Comparison of ENCODE assay signal across 2 cellular contexts in the genomic region with DNA sequence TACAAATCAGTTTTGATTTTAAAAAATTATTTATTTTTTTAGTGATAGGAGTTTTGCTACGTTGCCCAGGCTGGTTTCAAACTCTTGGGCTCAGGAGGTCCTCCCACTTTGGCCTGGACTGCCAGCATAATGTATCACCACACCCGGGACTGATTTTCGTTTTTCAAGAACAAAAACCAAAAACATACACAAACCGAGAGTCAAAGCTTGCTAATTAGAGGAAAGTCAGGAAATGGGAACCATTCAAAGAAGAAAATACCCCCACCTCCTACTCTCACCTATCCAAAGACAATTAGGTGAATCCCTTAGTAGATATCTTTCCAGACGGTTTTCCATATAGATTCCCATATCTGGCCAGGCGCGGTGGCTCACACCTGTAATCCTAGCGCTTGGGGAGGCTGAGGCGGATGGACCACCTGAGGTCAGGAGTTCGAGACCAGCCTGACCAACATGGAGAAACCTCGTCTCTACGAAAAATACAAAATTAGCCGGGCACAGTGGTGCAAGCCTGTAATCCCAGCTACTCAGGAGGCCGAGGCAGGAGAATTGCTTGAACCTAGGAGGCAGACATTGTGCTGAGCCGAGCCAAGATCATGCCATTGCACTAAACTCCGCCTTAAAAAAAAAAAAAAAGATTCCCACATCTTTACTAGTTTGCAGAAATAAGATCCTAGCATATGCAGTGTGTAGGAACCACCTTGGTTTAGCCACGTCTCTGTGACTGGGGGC.
A peak's percentile ranks its signal among the peaks of the same experiment; 100 is the strongest.
TF ChIP-seq lines count a peak whose summit lies in the region.

No MANE protein-coding gene starts in this region.

TF ChIP-seq in K562, 482 proteins besides CTCF, POLR2A, EP300 and RAD21:
- 0 out of 2 replicates have a peak, but pooled peaks have one; percentile 18 for TF ChIP-seq ELF1 (tag; IDR thresholded peaks at IDR 0.05)
- 0 out of 2 replicates have a peak, but pooled peaks have one; percentile 21 for TF ChIP-seq FOXJ2 (tag; IDR thresholded peaks at IDR 0.05)
- no peak for TF ChIP-seq MED1 (CRISPR knock-in tag; IDR thresholded peaks at IDR 0.05; ENCODE audit: borderline replicate concordance)
- TF ChIP-seq RNF219 (CRISPR knock-in tag; IDR thresholded peaks at IDR 0.05): no peak
- TF ChIP-seq GABPB1 (CRISPR knock-in tag; IDR thresholded peaks at IDR 0.05): no peak
- no peak for TF ChIP-seq TSHZ1 (CRISPR knock-in tag; IDR thresholded peaks at IDR 0.05)
- no peak for TF ChIP-seq EGR1 (conservative IDR thresholded peaks at IDR 0.05)
- TF ChIP-seq, protein P1, sequence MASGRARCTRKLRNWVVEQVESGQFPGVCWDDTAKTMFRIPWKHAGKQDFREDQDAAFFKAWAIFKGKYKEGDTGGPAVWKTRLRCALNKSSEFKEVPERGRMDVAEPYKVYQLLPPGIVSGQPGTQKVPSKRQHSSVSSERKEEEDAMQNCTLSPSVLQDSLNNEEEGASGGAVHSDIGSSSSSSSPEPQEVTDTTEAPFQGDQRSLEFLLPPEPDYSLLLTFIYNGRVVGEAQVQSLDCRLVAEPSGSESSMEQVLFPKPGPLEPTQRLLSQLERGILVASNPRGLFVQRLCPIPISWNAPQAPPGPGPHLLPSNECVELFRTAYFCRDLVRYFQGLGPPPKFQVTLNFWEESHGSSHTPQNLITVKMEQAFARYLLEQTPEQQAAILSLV (tag; IDR thresholded peaks at IDR 0.05): no peak
- peak; percentile 77 for TF ChIP-seq ADNP (tag; IDR thresholded peaks at IDR 0.05)
- TF ChIP-seq ZNF75A (CRISPR knock-in tag; IDR thresholded peaks at IDR 0.05): no peak
- no peak for TF ChIP-seq RUNX1 (IDR thresholded peaks at IDR 0.05; ENCODE audit: low read depth)
- 0 out of 4 replicates have a peak, but pooled peaks of 1 of the 2 experiments have one; percentile 17 for TF ChIP-seq KDM1A (IDR thresholded peaks at IDR 0.05)
- peak; percentile 34; the same call in 1 of the 2 replicates for TF ChIP-seq ZNF384 (IDR thresholded peaks at IDR 0.05; ENCODE audit: low read depth, low read length)
- no peak for TF ChIP-seq ZNF41 (CRISPR knock-in tag; conservative IDR thresholded peaks at IDR 0.05)
- TF ChIP-seq NFRKB (IDR thresholded peaks at IDR 0.05; ENCODE audit: low read depth): 0 out of 2 replicates have a peak, but pooled peaks have one; percentile 24
- no peak for TF ChIP-seq STAG1 (CRISPR knock-in tag; IDR thresholded peaks at IDR 0.05; ENCODE audit: borderline replicate concordance)
- no peak for TF ChIP-seq OTX1 (CRISPR knock-in tag; IDR thresholded peaks at IDR 0.05)

TF ChIP-seq in SK-N-SH treated with all-trans-retinoic acid at 6 μM for 48 hours, 23 proteins besides CTCF, POLR2A, EP300 and RAD21:
- no peak for TF ChIP-seq PATZ1 (CRISPR knock-in tag; IDR thresholded peaks at IDR 0.05; ENCODE audit: borderline replicate concordance)
- TF ChIP-seq ZNF565 (CRISPR knock-in tag; conservative IDR thresholded peaks at IDR 0.05; ENCODE audit: low read depth): no peak
